In the genomic region with DNA sequence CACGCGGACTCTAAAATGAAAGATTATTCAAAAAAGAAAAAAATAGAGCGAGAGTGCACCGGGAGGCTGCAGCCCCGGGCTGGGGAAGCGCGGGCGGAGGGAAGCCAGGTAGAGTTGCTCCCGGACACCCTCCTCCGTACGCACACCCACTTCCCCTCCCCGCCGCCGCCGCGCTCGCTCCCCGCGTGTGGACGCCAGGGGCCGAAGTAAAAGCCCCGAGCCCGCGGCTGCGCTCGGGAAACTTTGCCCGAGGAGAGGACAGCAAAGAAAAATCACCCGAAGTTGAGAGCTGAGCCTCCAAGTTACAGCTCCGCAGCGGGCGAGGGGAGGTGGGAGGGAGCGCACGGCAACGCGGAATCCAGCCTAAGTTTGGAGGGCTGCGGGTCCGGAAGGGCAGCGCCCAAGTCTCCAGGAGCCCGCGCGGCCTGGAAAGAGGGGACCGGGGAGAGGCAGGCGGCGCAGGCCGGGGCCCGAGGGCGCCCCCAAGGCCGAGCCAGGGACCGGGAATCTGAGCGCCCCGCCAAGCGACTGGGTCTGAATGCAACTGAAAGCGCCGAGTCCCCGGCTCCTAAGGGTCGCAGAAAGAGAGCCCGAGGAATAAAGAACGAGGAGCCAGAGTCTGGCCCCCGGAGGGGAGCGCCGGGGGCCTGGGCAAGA, we compare ENCODE assay signal across 1 cellular context.
TF ChIP-seq lines count a peak whose summit lies in the region.

No MANE protein-coding gene starts in this region.

TF ChIP-seq in Ishikawa, 13 proteins besides CTCF, POLR2A, EP300 and RAD21 (continued from another document):
- TF ChIP-seq, protein P1, sequence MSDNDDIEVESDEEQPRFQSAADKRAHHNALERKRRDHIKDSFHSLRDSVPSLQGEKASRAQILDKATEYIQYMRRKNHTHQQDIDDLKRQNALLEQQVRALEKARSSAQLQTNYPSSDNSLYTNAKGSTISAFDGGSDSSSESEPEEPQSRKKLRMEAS (IDR thresholded peaks at IDR 0.05) = no peak
- TF ChIP-seq YY1 (IDR thresholded peaks at IDR 0.05; ENCODE audit: low read depth) (no peak), NFIC (IDR thresholded peaks at IDR 0.05) (no peak), USF1 (IDR thresholded peaks at IDR 0.05) (no peak), TAF1 (IDR thresholded peaks at IDR 0.05; ENCODE audit: low read depth) (no peak), CEBPB (IDR thresholded peaks at IDR 0.05) (no peak), EGR1 (IDR thresholded peaks at IDR 0.05) (0 out of 2 replicates have a peak, but pooled peaks have one; percentile 6), TEAD4 (IDR thresholded peaks at IDR 0.05) (no peak), CREB1 (IDR thresholded peaks at IDR 0.05; ENCODE audit: low read depth) (no peak)
TF ChIP-seq in Ishikawa: peak in this region for 2.
